ENCODE assay signal across 1 cellular context in the genomic region with DNA sequence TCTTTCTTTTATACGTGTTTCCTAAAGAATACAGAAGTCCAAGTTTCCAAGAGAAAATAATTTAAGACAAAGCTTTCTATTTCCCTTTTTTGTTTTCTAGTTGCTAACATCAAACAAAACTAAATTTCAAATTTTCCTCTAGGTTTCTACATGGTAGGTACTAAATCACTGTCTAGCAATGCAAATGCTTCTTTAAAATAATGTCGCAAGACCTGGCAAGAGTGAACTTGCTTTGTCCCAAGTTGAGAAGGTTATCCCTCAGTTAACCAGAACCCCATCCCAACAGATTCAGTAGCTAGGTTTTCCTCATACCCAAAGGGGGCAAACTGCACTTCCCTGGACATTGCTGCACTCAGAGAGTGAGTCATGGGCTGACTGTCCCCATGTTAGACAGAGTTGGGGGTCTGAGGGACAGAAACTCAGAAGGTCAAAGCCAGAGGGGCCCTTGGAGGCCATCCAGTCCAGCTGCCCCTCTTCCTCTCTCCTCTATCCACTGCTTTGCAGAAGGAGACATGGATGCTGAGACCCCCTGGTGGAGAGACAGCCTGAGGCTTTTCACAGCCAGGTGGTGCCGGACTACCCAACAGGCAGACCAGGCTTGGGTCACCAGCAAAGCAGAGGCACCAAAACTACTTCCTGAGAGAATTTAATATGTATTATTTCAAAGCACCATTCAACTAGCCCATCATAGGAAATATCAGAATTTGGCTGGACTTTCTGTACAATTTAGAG.
TF ChIP-seq lines count a peak whose summit lies in the region.

No MANE protein-coding gene starts in this region.

TF ChIP-seq in GM23338, 12 proteins besides CTCF, POLR2A, EP300 and RAD21:
- no peak for TF ChIP-seq ZNF462 (CRISPR knock-in tag; IDR thresholded peaks at IDR 0.05)
- TF ChIP-seq JUNB (IDR thresholded peaks at IDR 0.05; ENCODE audit: unreplicated experiment), result no peak
- no peak for TF ChIP-seq REST (IDR thresholded peaks at IDR 0.05; ENCODE audit: unreplicated experiment)
- TF ChIP-seq STAT1 (IDR thresholded peaks at IDR 0.05; ENCODE audit: unreplicated experiment), result no peak
- no peak for TF ChIP-seq ZNF114 (CRISPR knock-in tag; IDR thresholded peaks at IDR 0.05)
- TF ChIP-seq CREB1 (CRISPR knock-in tag; IDR thresholded peaks at IDR 0.05; ENCODE audit: low read depth), result no peak
- TF ChIP-seq NANOG (IDR thresholded peaks at IDR 0.05; ENCODE audit: borderline replicate concordance), result no peak
- no peak for TF ChIP-seq ZNF331 (CRISPR knock-in tag; IDR thresholded peaks at IDR 0.05; ENCODE audit: low read depth)
- no peak for TF ChIP-seq EZH2phosphoT487 (IDR thresholded peaks at IDR 0.05; ENCODE audit: unreplicated experiment)
- TF ChIP-seq POLR2AphosphoS5 (IDR thresholded peaks at IDR 0.05; ENCODE audit: low read depth), result no peak
- no peak for TF ChIP-seq ETS1 (IDR thresholded peaks at IDR 0.05)
- no peak for TF ChIP-seq EZH2 (IDR thresholded peaks at IDR 0.05; ENCODE audit: low read depth, unreplicated experiment)
